ENCODE assay signal across 24 cellular contexts in the genomic region with DNA sequence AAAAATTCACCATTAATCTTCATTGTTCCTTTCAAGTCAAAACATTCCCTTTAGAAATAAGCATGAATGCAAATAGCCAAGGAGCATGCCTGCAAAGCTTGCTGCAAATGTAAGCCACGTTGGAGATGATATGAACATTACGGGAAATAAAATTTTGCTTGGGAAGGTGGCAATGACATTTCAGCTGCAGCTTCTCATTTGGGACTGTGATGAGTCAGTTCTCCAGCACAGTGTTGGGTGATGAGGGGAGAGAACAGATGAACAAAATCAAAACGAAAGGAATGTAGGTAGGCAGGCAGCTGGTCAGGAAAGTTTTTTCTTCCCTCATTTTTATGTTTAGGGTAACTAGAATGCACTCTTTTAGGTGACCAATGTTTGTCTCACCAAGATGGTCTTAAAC.
DNase-seq lines count a peak whose midpoint lies in the region; ATAC-seq, FAIRE-seq and TF ChIP-seq lines count a peak whose summit lies in the region.
"Had no signal": no experiment of that assay in that cellular context is flagged by ENCODE, and none has a peak within 500 bp of the region (broad histone marks: within the 10 kb centered on the region; RNA-seq: fewer than 3 reads in every experiment).

No MANE protein-coding gene starts in this region.

- H3K4me1 Mint-ChIP-seq in HFFc6 (ENCODE audit: low read depth) (peaks cover 82% of the 10 kb centered on the region), neural crest cell (peaks cover 34% of the 10 kb centered on the region)

- H3K36me3 Mint-ChIP-seq in HFFc6 (ENCODE audit: low read depth) (peaks cover 21% of the 10 kb centered on the region), neural crest cell (ENCODE audit: low read depth) (no peaks in the 10 kb centered on the region)

- H3K27me3 ChIP-seq in GM23248 (replicated peaks; ENCODE audit: insufficient read depth) (no peaks in the 10 kb centered on the region), dorsolateral prefrontal cortex (no peaks in the 10 kb centered on the region)
- H3K27me3 ChIP-seq: MG63 had no signal

- no peaks in the 10 kb centered on the region for H3K9me2 ChIP-seq in GM23248 (ENCODE audit: insufficient read depth)

- no peaks in the 10 kb centered on the region for H4K20me1 ChIP-seq in GM23248 (ENCODE audit: insufficient read depth)

- H3F3A ChIP-seq in GM23248 (ENCODE audit: insufficient read depth) = peaks cover 36% of the 10 kb centered on the region

- no peak overlapping the region for H3K4me3 Mint-ChIP-seq in HFFc6
- H3K4me3 Mint-ChIP-seq in neural crest cell = no peak overlapping the region

- H3K9ac ChIP-seq in GM23248 = no peak overlapping the region

- no peak for ATAC-seq in GM21390 (IDR thresholded peaks at IDR 0.05; ENCODE audit: unreplicated experiment)
- ATAC-seq: A549 had no signal

- H3K4me3 ChIP-seq in GM23248 = no peak overlapping the region
- peak overlapping the region in 17 of 59 donors; percentile 3 to 41 (median 18) for H3K4me3 ChIP-seq in dorsolateral prefrontal cortex
- H3K4me3 ChIP-seq: A549, MG63, PC-9 had no signal

- FAIRE-seq in RCC 7860 (lab: Jason Lieb, UNC) = no peak
- FAIRE-seq: A549 had no signal

- H3K27ac Mint-ChIP-seq in HFFc6 (peak overlapping the region; percentile 30), neural crest cell (ENCODE audit: unreplicated experiment) (peak overlapping the region; percentile 10)
- H3K27ac Mint-ChIP-seq: CD4-positive, alpha-beta memory T cell had no signal

- H3K9me3 ChIP-seq in GM23248 (ENCODE audit: low read depth) = no peaks in the 10 kb centered on the region
- H3K9me3 ChIP-seq: A549, MG63 had no signal

- DNase-seq in GM23248 (no peak), HFFc6 (no peak), dorsolateral prefrontal cortex (no peak), neural crest cell (ENCODE audit: low read depth, low spot score) (no peak), RCC 7860 (ENCODE audit: low spot score) (no peak)
- no peak for DNase-seq in stimulated activated CD4-positive, alpha-beta T cell treated with anti-CD3 and anti-CD28 coated beads, Interleukin-2, amount 100 ng/mL, for 24 hours
- DNase-seq in stimulated activated CD4-positive, alpha-beta T cell treated with anti-CD3 and anti-CD28 coated beads, Interleukin-4, amount 100 ng/mL, for 24 hours = no peak
- DNase-seq: AML-193; C1 segment of cervical spinal cord; CD4-positive, alpha-beta memory T cell; COR-L47; DMS53; KG1; MG63; NCI-H1105 treated with DMSO at 0.1 percent for 48 hours; NCI-H2029; NCI-H446; NCI-H524 treated with DMSO at 0.1 percent for 48 hours; NCI-H82; PC-9; SHP77 treated with DMSO at 0.1 percent for 48 hours had no signal

- no peak overlapping the region for H3K4me2 ChIP-seq in GM23248 (ENCODE audit: unreplicated experiment)
- H3K4me2 ChIP-seq: A549, PC-9 had no signal

- intact Hi-C loops in dorsolateral prefrontal cortex (cut with DNase I) = no loop called here

- peaks cover 53% of the 10 kb centered on the region for H3K4me1 ChIP-seq in GM23248 (ENCODE audit: insufficient read depth)
- H3K4me1 ChIP-seq: A549 had no signal

- peaks cover 100% of the 10 kb centered on the region for H3K79me2 ChIP-seq in GM23248 (ENCODE audit: insufficient read depth)

- peak overlapping the region; percentile 25; the same call in 1 of the 2 replicates for H3K27ac ChIP-seq in GM23248
- peak overlapping the region in 33 of 59 donors; percentile 6 to 86 (median 63) for H3K27ac ChIP-seq in dorsolateral prefrontal cortex
- H3K27ac ChIP-seq: A549, PC-9, RWPE1 had no signal

- H3K9me3 Mint-ChIP-seq in HFFc6 (peaks cover 9% of the 10 kb centered on the region), neural crest cell (no peaks in the 10 kb centered on the region)

- in situ Hi-C loops in GM23248 (cut with MboI) = no loop called here

- H3K27me3 Mint-ChIP-seq in HFFc6 (ENCODE audit: insufficient read depth) = no peaks in the 10 kb centered on the region
- peaks cover 3% of the 10 kb centered on the region for H3K27me3 Mint-ChIP-seq in neural crest cell (ENCODE audit: low read depth)
- H3K27me3 Mint-ChIP-seq: CD4-positive, alpha-beta memory T cell had no signal

- no peak overlapping the region for H2AFZ ChIP-seq in GM23248
- H2AFZ ChIP-seq: PC-9 had no signal

- 52 to 59% methylated on average over 3 of the region's 3 CpGs for WGBS in GM23248 (ENCODE audit: low coverage in 1 of 2, low lambda C conversion rate in 2 of 2, missing lambda C conversion rate in 2 of 2), 2 experiments

- no peak for TF ChIP-seq CTCF in HFFc6 (IDR thresholded peaks at IDR 0.05)
- no peak for TF ChIP-seq CTCF in dorsolateral prefrontal cortex (IDR thresholded peaks at IDR 0.05 in 54 of 56, conservative IDR thresholded peaks at IDR 0.05 in 2 of 56; ENCODE audit: low read depth in 1 of 56, partially characterized antibody in 56 of 56)
- no peak for TF ChIP-seq CTCF in neural crest cell (conservative IDR thresholded peaks at IDR 0.05)

- peaks cover 4% of the 10 kb centered on the region; the same call in 1 of the 2 replicates for H3K36me3 ChIP-seq in GM23248 (ENCODE audit: low read depth)
- H3K36me3 ChIP-seq: MG63 had no signal
